24 cellular contexts compared by ENCODE assay signal in genomic region chr3:9056581-9056980, GRCh38.
"Had no signal": no experiment of that assay in that cellular context is flagged by ENCODE, and none has a peak within 500 bp of the region (broad histone marks: within the 10 kb centered on the region; RNA-seq: fewer than 3 reads in every experiment).

No MANE protein-coding gene starts in this region.

- H3K9me3 ChIP-seq: colonic mucosa, gastrocnemius medialis, heart left ventricle, left lung, prostate gland, right atrium auricular region, stomach, testis, tibial artery had no signal

- H3K27me3 Mint-ChIP-seq: dendritic cell treated with granulocyte-macrophage colony-stimulating factor and Interleukin-4, amounts not matched to agents 40 ng/mL and 50 ng/mL, for 4 days; naive thymus-derived CD8-positive, alpha-beta T cell; type B pancreatic cell had no signal

- H3K4me1 Mint-ChIP-seq: central memory CD8-positive, alpha-beta T cell; naive thymus-derived CD8-positive, alpha-beta T cell; nephron progenitor cell; stimulated activated effector memory CD8-positive, alpha-beta T cell treated with anti-CD3 and anti-CD28 coated beads, Interleukin-12 subunit alpha, Interleukin-12 subunit beta, amount 100 ng/mL, for 72 hours had no signal

- H3K4me3 ChIP-seq: colonic mucosa, gastrocnemius medialis, heart left ventricle, hepatocyte, left lung, prostate gland, right atrium auricular region, stomach, testis, tibial artery had no signal

- H3K4me1 ChIP-seq: colonic mucosa, gastrocnemius medialis, heart left ventricle, left lung, parathyroid adenoma, prostate gland, right atrium auricular region, stomach, testis, tibial artery had no signal

- H3K4me2 ChIP-seq: hepatocyte had no signal

- ATAC-seq: gastrocnemius medialis; heart left ventricle; left cardiac atrium; left lung; naive thymus-derived CD8-positive, alpha-beta T cell; sciatic nerve; stimulated activated effector memory CD8-positive, alpha-beta T cell treated with anti-CD3 and anti-CD28 coated beads, Interleukin-12 subunit alpha, Interleukin-12 subunit beta, amount 100 ng/mL, for 72 hours had no signal

- DNase-seq: colonic mucosa; effector memory CD4-positive, alpha-beta T cell; gastrocnemius medialis; heart left ventricle; left cardiac atrium; left lung; mesendoderm; naive thymus-derived CD8-positive, alpha-beta T cell; nephron progenitor cell; stimulated activated CD4-positive, alpha-beta T cell treated with anti-CD3 and anti-CD28 coated beads, Interleukin-2, amount 100 ng/mL, for 24 hours; stimulated activated CD4-positive, alpha-beta T cell treated with anti-CD3 and anti-CD28 coated beads, Interleukin-4, amount 100 ng/mL, for 24 hours; stimulated activated naive CD4-positive, alpha-beta T cell treated with Interleukin-2 at 50 U/mL for 16 hours; stomach; testis; tibial artery had no signal

- H3K4me3 Mint-ChIP-seq: central memory CD8-positive, alpha-beta T cell; dendritic cell treated with granulocyte-macrophage colony-stimulating factor and Interleukin-4, amounts not matched to agents 40 ng/mL and 50 ng/mL, for 4 days; naive thymus-derived CD8-positive, alpha-beta T cell; nephron progenitor cell; stimulated activated effector memory CD8-positive, alpha-beta T cell treated with anti-CD3 and anti-CD28 coated beads, Interleukin-12 subunit alpha, Interleukin-12 subunit beta, amount 100 ng/mL, for 72 hours; type B pancreatic cell had no signal

- H3K36me3 ChIP-seq: colonic mucosa, gastrocnemius medialis, prostate gland, right atrium auricular region had no signal

- H2AFZ ChIP-seq: hepatocyte, parathyroid adenoma had no signal

- H3K27ac Mint-ChIP-seq: dendritic cell treated with granulocyte-macrophage colony-stimulating factor and Interleukin-4, amounts not matched to agents 40 ng/mL and 50 ng/mL, for 4 days; naive thymus-derived CD8-positive, alpha-beta T cell; nephron progenitor cell; stimulated activated effector memory CD8-positive, alpha-beta T cell treated with anti-CD3 and anti-CD28 coated beads, Interleukin-12 subunit alpha, Interleukin-12 subunit beta, amount 100 ng/mL, for 72 hours; type B pancreatic cell had no signal

- H3K9ac ChIP-seq: parathyroid adenoma had no signal

- H3K27me3 ChIP-seq: colonic mucosa, gastrocnemius medialis, heart left ventricle, hepatocyte, left lung, right atrium auricular region, stomach, testis, tibial artery had no signal

- H3K36me3 Mint-ChIP-seq: stimulated activated effector memory CD8-positive, alpha-beta T cell treated with anti-CD3 and anti-CD28 coated beads, Interleukin-12 subunit alpha, Interleukin-12 subunit beta, amount 100 ng/mL, for 72 hours had no signal

- H3K9me3 Mint-ChIP-seq: central memory CD8-positive, alpha-beta T cell; dendritic cell treated with granulocyte-macrophage colony-stimulating factor and Interleukin-4, amounts not matched to agents 40 ng/mL and 50 ng/mL, for 4 days; nephron progenitor cell; stimulated activated effector memory CD8-positive, alpha-beta T cell treated with anti-CD3 and anti-CD28 coated beads, Interleukin-12 subunit alpha, Interleukin-12 subunit beta, amount 100 ng/mL, for 72 hours had no signal

- H3K27ac ChIP-seq: colonic mucosa, gastrocnemius medialis, heart left ventricle, hepatocyte, left lung, parathyroid adenoma, prostate gland, right atrium auricular region, stomach, testis, tibial artery had no signal

- H3K79me2 ChIP-seq: hepatocyte, parathyroid adenoma had no signal
